Comparison of ENCODE assay signal across 15 cellular contexts in the genomic region with DNA sequence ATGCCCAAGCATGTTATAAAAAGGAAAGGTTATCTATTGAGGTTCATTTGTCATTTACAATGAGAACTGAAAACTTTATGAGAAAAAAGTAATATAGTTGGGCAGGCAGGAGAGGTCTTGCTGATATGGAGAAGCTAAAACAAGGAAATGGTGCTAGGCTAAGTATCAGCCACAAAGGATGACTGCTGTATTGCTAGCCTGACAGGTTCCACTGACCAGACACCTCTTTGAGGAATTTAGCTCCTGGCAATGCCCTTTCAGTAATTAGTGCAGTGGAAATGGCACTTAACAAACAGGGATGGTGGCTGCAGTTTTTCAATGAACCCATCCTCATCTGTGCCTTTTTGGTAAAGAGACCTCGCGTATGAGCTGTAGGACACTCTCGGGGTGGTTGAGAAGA.
DNase-seq lines count a peak whose midpoint lies in the region; ATAC-seq, FAIRE-seq and TF ChIP-seq lines count a peak whose summit lies in the region.
"Had no signal": no experiment of that assay in that cellular context is flagged by ENCODE, and none has a peak within 500 bp of the region (broad histone marks: within the 10 kb centered on the region; RNA-seq: fewer than 3 reads in every experiment).

No MANE protein-coding gene starts in this region.

- POLR2A ChIA-PET in HepG2 (lab: Yijun Ruan, JAX), result no interaction called here

- H3K9me1 ChIP-seq in keratinocyte (ENCODE audit: control insufficient read depth, extremely low read depth, insufficient read depth, low read length), result no peaks in the 10 kb centered on the region

- TF ChIP-seq CTCF in HepG2 (CRISPR knock-in tag; IDR thresholded peaks at IDR 0.05), result no peak
- no peak for TF ChIP-seq CTCF in right lobe of liver (IDR thresholded peaks at IDR 0.05)
- no peak for TF ChIP-seq CTCF in OCI-LY3 (IDR thresholded peaks at IDR 0.05; ENCODE audit: low read depth, low read length)
- TF ChIP-seq CTCF in keratinocyte (optimal IDR thresholded peaks at IDR 0.05 in 1 of 3, IDR thresholded peaks at IDR 0.05 in 1 of 3, conservative IDR thresholded peaks at IDR 0.05 in 1 of 3; ENCODE audit: extremely low read depth in 1 of 3, insufficient read depth in 2 of 3, low read length in 3 of 3), result no peak
- TF ChIP-seq CTCF in mucosa of descending colon (IDR thresholded peaks at IDR 0.05), result no peak
- no peak for TF ChIP-seq CTCF in right atrium auricular region (IDR thresholded peaks at IDR 0.05)

- in situ Hi-C loops in HepG2 (cut with HindIII; ENCODE audit: extremely low pct_ligation_motif_present, low pct_unique_long_range_greater_than_20kb), result no loop called here

- dilution Hi-C loops in keratinocyte (cut with MboI; ENCODE audit: extremely low pct_ligation_motif_present, low sequenced_read_pairs), result no loop called here

- H3K4me1 ChIP-seq in HepG2 (ENCODE audit: insufficient read depth, low read length) (no peaks in the 10 kb centered on the region), right lobe of liver (peaks cover 0 to 13% (median 4%) of the 10 kb centered on the region in 4 donors), OCI-LY3 (ENCODE audit: low read length) (peaks cover 65% of the 10 kb centered on the region), keratinocyte (ENCODE audit: control insufficient read depth, extremely low read depth, insufficient read depth, low read length) (peaks cover 10% of the 10 kb centered on the region), mucosa of descending colon (ENCODE audit: low read depth) (no peaks in the 10 kb centered on the region), right atrium auricular region (no peaks in the 10 kb centered on the region)
- H3K4me1 ChIP-seq: HAP-1 had no signal

- no peak overlapping the region for H2AFZ ChIP-seq in HepG2 (ENCODE audit: low read length)
- H2AFZ ChIP-seq in OCI-LY3 (ENCODE audit: low read depth, low read length), result no peak overlapping the region
- no peak overlapping the region for H2AFZ ChIP-seq in keratinocyte (ENCODE audit: control insufficient read depth, low read length)

- H3K4me2 ChIP-seq in HepG2 (ENCODE audit: low read depth, low read length), result no peak overlapping the region
- peak overlapping the region; percentile 44 for H3K4me2 ChIP-seq in OCI-LY3 (ENCODE audit: low read length)
- H3K4me2 ChIP-seq in keratinocyte (ENCODE audit: control insufficient read depth, extremely low read depth, insufficient read depth, low read depth, low read length), result no peak overlapping the region

- peaks cover 4 to 6% of the 10 kb centered on the region in 2 experiments; a peak in 4 of 5 replicates for H3K36me3 ChIP-seq in HepG2 (replicated peaks in 1 of 2; ENCODE audit: control insufficient read depth in 1 of 2, insufficient read depth in 2 of 2, low read length in 2 of 2)
- peaks cover 0 to 5% (median 1%) of the 10 kb centered on the region in 4 donors for H3K36me3 ChIP-seq in right lobe of liver
- H3K36me3 ChIP-seq in OCI-LY3 (replicated peaks; ENCODE audit: low read depth, low read length), result no peaks in the 10 kb centered on the region
- peaks cover 4 to 5% of the 10 kb centered on the region in 2 experiments for H3K36me3 ChIP-seq in keratinocyte (ENCODE audit: control insufficient read depth in 2 of 2, extremely low read depth in 1 of 2, insufficient read depth in 2 of 2, low read length in 2 of 2)
- no peaks in the 10 kb centered on the region for H3K36me3 ChIP-seq in mucosa of descending colon (ENCODE audit: low read depth)
- H3K36me3 ChIP-seq in right atrium auricular region, result no peaks in the 10 kb centered on the region
- H3K36me3 ChIP-seq: HAP-1 had no signal

- ATAC-seq in HepG2 (no peak), right lobe of liver (no peak), mucosa of descending colon (no peak)
- ATAC-seq: GM12878 had no signal

- H3K27me3 ChIP-seq in HepG2 (ENCODE audit: control insufficient read depth in 1 of 2, insufficient read depth in 2 of 2, low read length in 2 of 2), result no peaks in the 10 kb centered on the region
- H3K27me3 ChIP-seq in right lobe of liver, result no peaks in the 10 kb centered on the region
- no peaks in the 10 kb centered on the region for H3K27me3 ChIP-seq in OCI-LY3 (ENCODE audit: low read depth, low read length)
- H3K27me3 ChIP-seq in keratinocyte (ENCODE audit: control insufficient read depth, extremely low read depth, insufficient read depth, low read length), result no peaks in the 10 kb centered on the region
- no peaks in the 10 kb centered on the region for H3K27me3 ChIP-seq in right atrium auricular region

- no peak for TF ChIP-seq POLR2A in HepG2 (IDR thresholded peaks at IDR 0.05; ENCODE audit: insufficient read depth in 1 of 2, low read depth in 2 of 2, low read length in 2 of 2)
- TF ChIP-seq POLR2A in right lobe of liver (IDR thresholded peaks at IDR 0.05), result no peak

- no peak for TF ChIP-seq RAD21 in HepG2 (CRISPR knock-in tag; IDR thresholded peaks at IDR 0.05)

- no peak overlapping the region for H3K9ac ChIP-seq in HepG2 (ENCODE audit: insufficient read depth, low read depth, low read length)
- H3K9ac ChIP-seq in OCI-LY3 (ENCODE audit: low read length), result no peak overlapping the region
- H3K9ac ChIP-seq in keratinocyte (ENCODE audit: control insufficient read depth, extremely low read depth, insufficient read depth, low read length), result no peak overlapping the region

- TSS peak; percentile 7 for BruUV-seq in HepG2 (replicated peaks; lab: Mats Ljungman, UMichigan)

- 100% methylated on average over 3 of the region's 3 CpGs for WGBS in HepG2 (ENCODE audit: low lambda C conversion rate)
- WGBS in right lobe of liver (ENCODE audit: insufficient coverage, low coverage, low lambda C conversion rate, missing lambda C conversion rate), result 90% methylated on average over 3 of the region's 3 CpGs

- TF ChIP-seq EP300 in HepG2 (IDR thresholded peaks at IDR 0.05; ENCODE audit: low read depth in 2 of 2, low read length in 2 of 2) (no peak), HepG2 (CRISPR knock-in tag; IDR thresholded peaks at IDR 0.05; ENCODE audit: borderline replicate concordance) (no peak)

- FAIRE-seq in HepG2 (lab: Jason Lieb, UNC) (no peak), keratinocyte (lab: Jason Lieb, UNC) (peak; percentile 39)
- FAIRE-seq: A204.1, GM12878, H1 had no signal

- no peaks in the 10 kb centered on the region for H3K79me2 ChIP-seq in HepG2 (ENCODE audit: insufficient read depth, low read length)
- H3K79me2 ChIP-seq in OCI-LY3 (ENCODE audit: low read length), result no peaks in the 10 kb centered on the region
- peaks cover 6% of the 10 kb centered on the region for H3K79me2 ChIP-seq in keratinocyte (ENCODE audit: control insufficient read depth, insufficient read depth, low read length)

- DNase-seq in HepG2 (ENCODE audit: low spot score) (no peak), right lobe of liver (no peak), keratinocyte (ENCODE audit: low read depth, low spot score) (no peak), mucosa of descending colon (no peak), right atrium auricular region (ENCODE audit: low spot score) (no peak), NCI-H1417 (lab: John Stamatoyannopoulos, UW) (no peak)
- DNase-seq: C1 segment of cervical spinal cord; Calu3; CD4-positive, alpha-beta T cell; DMS 273 treated with DMSO at 0.1 percent for 48 hours had no signal

- H3K27ac ChIP-seq in HepG2 (ENCODE audit: extremely low read length, insufficient read depth, low read length) (no peak overlapping the region), right lobe of liver (no peak overlapping the region), OCI-LY3 (ENCODE audit: low read length) (peak overlapping the region; percentile 9; the same call in 1 of the 2 replicates), keratinocyte (ENCODE audit: control insufficient read depth, insufficient read depth, low read length) (no peak overlapping the region), right atrium auricular region (no peak overlapping the region)

- no peaks in the 10 kb centered on the region for H4K20me1 ChIP-seq in HepG2 (ENCODE audit: insufficient read depth, low read length)
- H4K20me1 ChIP-seq in OCI-LY3 (ENCODE audit: insufficient read depth, low read length), result peaks cover 7% of the 10 kb centered on the region; the same call in 1 of the 2 replicates
- no peaks in the 10 kb centered on the region for H4K20me1 ChIP-seq in keratinocyte (ENCODE audit: control insufficient read depth, extremely low read depth, insufficient read depth, low read length)

- H3K9me3 ChIP-seq in HepG2 (ENCODE audit: low read length) (no peaks in the 10 kb centered on the region), right lobe of liver (no peaks in the 10 kb centered on the region), OCI-LY3 (ENCODE audit: insufficient read depth, low read length) (no peaks in the 10 kb centered on the region), keratinocyte (ENCODE audit: control insufficient read depth, low read depth, low read length) (no peaks in the 10 kb centered on the region), mucosa of descending colon (no peaks in the 10 kb centered on the region), right atrium auricular region (no peaks in the 10 kb centered on the region)
- H3K9me3 ChIP-seq: HAP-1 had no signal

- no peak overlapping the region for H3K4me3 ChIP-seq in HepG2 (replicated peaks in 1 of 3; ENCODE audit: insufficient read depth in 1 of 3, low read depth in 2 of 3, low read length in 3 of 3)
- H3K4me3 ChIP-seq in right lobe of liver, result no peak overlapping the region
- no peak overlapping the region for H3K4me3 ChIP-seq in OCI-LY3 (ENCODE audit: low read length)
- no peak overlapping the region for H3K4me3 ChIP-seq in keratinocyte (ENCODE audit: control insufficient read depth in 2 of 3, extremely low read depth in 1 of 3, insufficient read depth in 2 of 3, low read depth in 1 of 3, low read length in 3 of 3)
- no peak overlapping the region for H3K4me3 ChIP-seq in mucosa of descending colon
- H3K4me3 ChIP-seq in right atrium auricular region, result no peak overlapping the region
- H3K4me3 ChIP-seq: GM12878, HAP-1 had no signal

- intact Hi-C loops in HepG2 (cut with micrococcal nuclease; ENCODE audit: unreplicated experiment), result no loop called here
- intact Hi-C loops in right lobe of liver (cut with DNase I), result no loop called here
- intact Hi-C loops in mucosa of descending colon (cut with DNase I, micrococcal nuclease), result no loop called here

- CTCF ChIA-PET in HepG2 (lab: Yijun Ruan, JAX; ENCODE audit: low intra/inter-chr PET ratio, low total read pairs), result no interaction called here

TF ChIP-seq in HepG2, 621 proteins besides CTCF, POLR2A, EP300 and RAD21:
- TF ChIP-seq, protein P1, sequence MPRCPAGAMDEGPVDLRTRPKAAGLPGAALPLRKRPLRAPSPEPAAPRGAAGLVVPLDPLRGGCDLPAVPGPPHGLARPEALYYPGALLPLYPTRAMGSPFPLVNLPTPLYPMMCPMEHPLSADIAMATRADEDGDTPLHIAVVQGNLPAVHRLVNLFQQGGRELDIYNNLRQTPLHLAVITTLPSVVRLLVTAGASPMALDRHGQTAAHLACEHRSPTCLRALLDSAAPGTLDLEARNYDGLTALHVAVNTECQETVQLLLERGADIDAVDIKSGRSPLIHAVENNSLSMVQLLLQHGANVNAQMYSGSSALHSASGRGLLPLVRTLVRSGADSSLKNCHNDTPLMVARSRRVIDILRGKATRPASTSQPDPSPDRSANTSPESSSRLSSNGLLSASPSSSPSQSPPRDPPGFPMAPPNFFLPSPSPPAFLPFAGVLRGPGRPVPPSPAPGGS (CRISPR knock-in tag; IDR thresholded peaks at IDR 0.05), result no peak
- TF ChIP-seq RBM22 (optimal IDR thresholded peaks at IDR 0.05; ENCODE audit: low read length) (peak; percentile 26), CENPX (CRISPR knock-in tag; IDR thresholded peaks at IDR 0.05) (no peak)
